In genomic region chr9:95459218-95459617, GRCh38 we compare ENCODE assay signal across 12 cellular contexts.
"Had no signal": no experiment of that assay in that cellular context is flagged by ENCODE, and none has a peak within 500 bp of the region (broad histone marks: within the 10 kb centered on the region; RNA-seq: fewer than 3 reads in every experiment).

No MANE protein-coding gene starts in this region.

- DNase-seq: activated CD4-positive, alpha-beta memory T cell treated with anti-CD3 and anti-CD28 coated beads, Interleukin-2, amount 10 ng/mL, durations not matched to agents 7 days and 5 days; activated CD4-positive, alpha-beta T cell treated with anti-CD3 and anti-CD28 coated beads for 4 hours; activated naive CD4-positive, alpha-beta T cell treated with anti-CD3 and anti-CD28 coated beads, Interleukin-2, amount 10 ng/mL, durations not matched to agents 7 days and 5 days; activated T-cell treated with anti-CD3 and anti-CD28 coated beads, Interleukin-2, amount 50 U/mL, for 24 hours; erythroblast; naive thymus-derived CD4-positive, alpha-beta T cell; stimulated activated CD4-positive, alpha-beta T cell treated with anti-CD3 and anti-CD28 coated beads, Interleukin-2, amount 100 ng/mL, for 48 hours; stimulated activated naive B cell treated with anti-CD40 and anti-IgM and Interleukin-4, amounts not matched to agents 10 μg/mL and 1 μg/mL and 100 μg/mL, for 72 hours; T1000 had no signal

- H3K9me3 Mint-ChIP-seq: activated CD4-positive, alpha-beta memory T cell treated with anti-CD3 and anti-CD28 coated beads, Interleukin-2, amount 10 ng/mL, durations not matched to agents 7 days and 5 days; activated naive CD4-positive, alpha-beta T cell treated with anti-CD3 and anti-CD28 coated beads, Interleukin-2, amount 10 ng/mL, durations not matched to agents 7 days and 5 days; activated T-cell treated with anti-CD3 and anti-CD28 coated beads, Interleukin-2, amount 50 U/mL, for 24 hours; naive thymus-derived CD4-positive, alpha-beta T cell; stimulated activated naive B cell treated with anti-CD40 and anti-IgM and Interleukin-4, amounts not matched to agents 10 μg/mL and 1 μg/mL and 100 μg/mL, for 72 hours; type B pancreatic cell had no signal

- H3K27me3 ChIP-seq: dorsolateral prefrontal cortex had no signal

- H3K27ac Mint-ChIP-seq: activated CD4-positive, alpha-beta memory T cell treated with anti-CD3 and anti-CD28 coated beads, Interleukin-2, amount 10 ng/mL, durations not matched to agents 7 days and 5 days; activated T-cell treated with anti-CD3 and anti-CD28 coated beads, Interleukin-2, amount 50 U/mL, for 24 hours; naive thymus-derived CD4-positive, alpha-beta T cell; stimulated activated naive B cell treated with anti-CD40 and anti-IgM and Interleukin-4, amounts not matched to agents 10 μg/mL and 1 μg/mL and 100 μg/mL, for 72 hours; type B pancreatic cell had no signal

- ATAC-seq: naive thymus-derived CD4-positive, alpha-beta T cell; stimulated activated naive B cell treated with anti-CD40 and anti-IgM and Interleukin-4, amounts not matched to agents 10 μg/mL and 1 μg/mL and 100 μg/mL, for 72 hours had no signal

- H3K36me3 ChIP-seq: neutrophil had no signal

- H3K4me3 Mint-ChIP-seq: activated CD4-positive, alpha-beta memory T cell treated with anti-CD3 and anti-CD28 coated beads, Interleukin-2, amount 10 ng/mL, durations not matched to agents 7 days and 5 days; activated naive CD4-positive, alpha-beta T cell treated with anti-CD3 and anti-CD28 coated beads, Interleukin-2, amount 10 ng/mL, durations not matched to agents 7 days and 5 days; activated T-cell treated with anti-CD3 and anti-CD28 coated beads, Interleukin-2, amount 50 U/mL, for 24 hours; naive thymus-derived CD4-positive, alpha-beta T cell; stimulated activated naive B cell treated with anti-CD40 and anti-IgM and Interleukin-4, amounts not matched to agents 10 μg/mL and 1 μg/mL and 100 μg/mL, for 72 hours; type B pancreatic cell had no signal

- H3K27ac ChIP-seq: neutrophil had no signal

- H3K4me3 ChIP-seq: dorsolateral prefrontal cortex had no signal
